In the genomic region with DNA sequence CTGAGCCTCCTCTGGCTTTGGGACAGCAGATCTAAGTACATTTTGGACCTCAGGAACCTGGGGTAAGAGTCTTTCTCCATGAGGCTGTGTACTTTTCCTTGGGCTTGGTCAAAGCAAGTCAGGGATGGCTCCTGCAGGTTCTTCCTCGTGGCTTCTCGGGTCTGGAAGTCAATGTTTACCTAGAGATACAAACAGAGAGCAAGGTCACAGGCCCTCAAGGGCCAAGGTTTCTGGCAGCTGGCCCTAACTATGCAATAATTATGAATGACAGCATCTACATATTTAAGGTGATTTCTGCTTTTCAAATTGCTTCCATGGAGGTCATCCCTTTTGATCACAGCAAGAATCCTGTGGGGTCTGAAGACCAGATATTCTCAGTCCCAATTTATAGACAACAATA, we compare ENCODE assay signal across 6 cellular contexts. TPM values are rescaled to one million over a fixed set of nuclear protein-coding genes. Genes with fewer than 3 reads are reported as not detected.
"Had no signal": no experiment of that assay in that cellular context is flagged by ENCODE, and none has a peak within 500 bp of the region (broad histone marks: within the 10 kb centered on the region; RNA-seq: fewer than 3 reads in every experiment).

No MANE protein-coding gene starts in this region.

- H3K27ac Mint-ChIP-seq: GM23338, H9 had no signal

- ATAC-seq: GM23338, K562 had no signal

- H3K4me1 Mint-ChIP-seq: GM23338, H9 had no signal

- H3K4me3 ChIP-seq: GM23338, K562 had no signal

- DNase-seq: H9, HCEC 1CT, IMR-90 had no signal

- H3K9me3 Mint-ChIP-seq: GM23338, H9 had no signal

- H2AFZ ChIP-seq: GM23338 had no signal

- H3K4me3 Mint-ChIP-seq: GM23338, H9 had no signal

- H3K4me2 ChIP-seq: GM23338 had no signal

RNA-seq across cellular contexts. Expression of gene RGS8, which starts 37.6 kb away (rescaled TPM):
- total RNA-seq: H9, HT-29, IMR-90, K562 had no signal
- polyA plus RNA-seq: IMR-90, K562 had no signal
